In genomic region chr10:110007171-110007700, GRCh38 we compare ENCODE assay signal across 8 cellular contexts. TPM values are rescaled to one million over a fixed set of nuclear protein-coding genes. Genes with fewer than 3 reads are reported as not detected.
DNase-seq lines count a peak whose midpoint lies in the region; ATAC-seq lines count a peak whose summit lies in the region.

No MANE protein-coding gene starts in this region.

- intact Hi-C loops in activated CD4-positive, alpha-beta T cell treated with anti-CD3 and anti-CD28 coated beads, Interleukin-2, amount 10 ng/mL, durations not matched to agents 24 days and 14 days (cut with micrococcal nuclease), result loop anchor here (1.0 to 5.0 kb wide), 5 partner anchors 28 to 220 kb away; no protein-coding TSS in a partner anchor
- intact Hi-C loops in Right ventricle myocardium superior (cut with DNase I), result loop anchor here (10.0 kb wide), 2 partner anchors 108 to 112 kb away; no protein-coding TSS in a partner anchor

- DNase-seq in CD1c-positive myeloid dendritic cell (ENCODE audit: extremely low spot score), result peak; percentile 67
- no peak for DNase-seq in activated CD4-positive, alpha-beta T cell treated with anti-CD3 and anti-CD28 coated beads, Interleukin-2, amount 10 ng/mL, durations not matched to agents 24 days and 14 days
- DNase-seq in Right ventricle myocardium superior, result no peak
- no peak for DNase-seq in skeletal muscle cell (ENCODE audit: low read depth)
- DNase-seq in UCSD-AML1 (lab: John Stamatoyannopoulos, UW; ENCODE audit: unreplicated experiment), result no peak
- DNase-seq in NCI-H2107 treated with DMSO at 0.1 percent for 48 hours (lab: John Stamatoyannopoulos, UW; ENCODE audit: unreplicated experiment), result no peak

- H3K27me3 Mint-ChIP-seq in activated CD4-positive, alpha-beta T cell treated with anti-CD3 and anti-CD28 coated beads, Interleukin-2, amount 10 ng/mL, durations not matched to agents 24 days and 14 days, result peaks cover 4% of the 10 kb centered on the region

- no peaks in the 10 kb centered on the region for H3K36me3 Mint-ChIP-seq in activated CD4-positive, alpha-beta T cell treated with anti-CD3 and anti-CD28 coated beads, Interleukin-2, amount 10 ng/mL, durations not matched to agents 24 days and 14 days (ENCODE audit: low read depth)

- H3K4me3 ChIP-seq in skeletal muscle cell (ENCODE audit: low read depth, low read length), result peak overlapping the region; percentile 87

- peak overlapping the region; percentile 78 for H3K27ac Mint-ChIP-seq in activated CD4-positive, alpha-beta T cell treated with anti-CD3 and anti-CD28 coated beads, Interleukin-2, amount 10 ng/mL, durations not matched to agents 24 days and 14 days

- no peaks in the 10 kb centered on the region for H3K9me3 Mint-ChIP-seq in activated CD4-positive, alpha-beta T cell treated with anti-CD3 and anti-CD28 coated beads, Interleukin-2, amount 10 ng/mL, durations not matched to agents 24 days and 14 days

- H3K4me3 Mint-ChIP-seq in activated CD4-positive, alpha-beta T cell treated with anti-CD3 and anti-CD28 coated beads, Interleukin-2, amount 10 ng/mL, durations not matched to agents 24 days and 14 days, result no peak overlapping the region

- H3K4me1 Mint-ChIP-seq in activated CD4-positive, alpha-beta T cell treated with anti-CD3 and anti-CD28 coated beads, Interleukin-2, amount 10 ng/mL, durations not matched to agents 24 days and 14 days, result peaks cover 35% of the 10 kb centered on the region

- peak; percentile 53 for ATAC-seq in GM19395 (IDR thresholded peaks at IDR 0.05; ENCODE audit: unreplicated experiment)
- peak; percentile 44 for ATAC-seq in HG03439 (IDR thresholded peaks at IDR 0.05; ENCODE audit: unreplicated experiment)
- peak; percentile 39 for ATAC-seq in Right ventricle myocardium superior (ENCODE audit: poor library complexity)

RNA-seq across cellular contexts. Expression of gene ADD3, which starts 0.5 kb away (rescaled TPM):
- total RNA-seq in activated CD4-positive, alpha-beta T cell treated with anti-CD3 and anti-CD28 coated beads, Interleukin-2, amount 10 ng/mL, durations not matched to agents 24 days and 14 days, result 28.4 and 28.9 TPM in 2 replicates
- 115 TPM for total RNA-seq in Right ventricle myocardium superior
